Comparison of ENCODE assay signal across 8 cellular contexts in the genomic region with DNA sequence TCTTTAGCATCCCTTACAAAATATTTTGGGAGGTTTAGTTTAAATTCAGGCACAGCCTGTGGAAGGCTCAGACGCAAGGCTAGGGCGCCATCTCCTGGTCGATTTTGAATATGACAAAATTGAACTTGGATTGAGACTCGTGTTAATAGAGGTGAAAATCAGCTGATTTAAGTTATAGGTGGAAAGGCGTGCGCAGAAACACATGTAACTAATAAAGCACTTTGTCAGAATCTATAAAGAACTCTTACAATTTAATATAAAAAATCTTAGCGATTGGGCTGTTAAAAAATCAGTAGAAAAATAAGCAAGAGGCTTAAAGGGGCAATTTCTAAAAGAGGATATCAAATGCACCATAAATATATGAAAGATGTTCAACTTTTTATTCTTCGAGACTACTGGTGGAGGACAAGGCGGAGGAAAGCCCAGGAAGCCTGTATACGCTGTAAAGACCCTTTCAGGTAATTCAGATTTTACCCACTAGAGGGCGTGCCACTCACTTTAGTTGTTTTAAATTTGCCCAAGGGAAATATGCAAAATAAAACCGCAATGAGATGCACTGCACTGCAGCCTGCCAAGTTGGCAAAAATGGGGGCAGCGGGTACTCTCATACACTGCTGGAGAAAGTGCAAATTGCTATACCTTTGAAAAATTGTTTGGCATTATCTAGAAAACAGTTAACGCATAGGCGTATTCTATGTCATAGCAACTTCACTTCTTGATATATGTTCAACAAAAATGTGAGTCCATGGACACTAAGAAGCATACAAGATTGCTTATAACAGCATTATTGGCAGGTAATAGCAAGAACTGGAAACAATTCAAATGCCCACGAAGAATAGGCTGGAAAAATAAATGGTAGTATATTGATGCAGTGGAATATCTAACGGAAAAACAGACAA.
A peak's percentile ranks its signal among the peaks of the same experiment; 100 is the strongest.
DNase-seq lines count a peak whose midpoint lies in the region; ATAC-seq and TF ChIP-seq lines count a peak whose summit lies in the region.

No MANE protein-coding gene starts in this region.

- no peaks in the 10 kb centered on the region for H3K36me3 ChIP-seq in NT2/D1 (ENCODE audit: insufficient read depth, insufficient read length, low read length)
- no peaks in the 10 kb centered on the region for H3K36me3 ChIP-seq in muscle layer of colon (ENCODE audit: insufficient read depth, low read length)

- peak overlapping the region; percentile 89 for H3K4me3 Mint-ChIP-seq in CD4-positive, alpha-beta T cell
- H3K4me3 Mint-ChIP-seq in stimulated activated effector memory CD8-positive, alpha-beta T cell treated with anti-CD3 and anti-CD28 coated beads, Interleukin-12 subunit alpha, Interleukin-12 subunit beta, amount 100 ng/mL, for 72 hours = peak overlapping the region; percentile 74

- H3K27ac ChIP-seq in CD4-positive, alpha-beta T cell (ENCODE audit: low read depth, low read length) = peak overlapping the region; percentile 51
- peak overlapping the region; percentile 80 for H3K27ac ChIP-seq in muscle layer of colon (ENCODE audit: low read depth, low read length)

- no peaks in the 10 kb centered on the region for H3K36me3 Mint-ChIP-seq in CD4-positive, alpha-beta T cell (ENCODE audit: low read depth)
- peaks cover 25% of the 10 kb centered on the region for H3K36me3 Mint-ChIP-seq in stimulated activated effector memory CD8-positive, alpha-beta T cell treated with anti-CD3 and anti-CD28 coated beads, Interleukin-12 subunit alpha, Interleukin-12 subunit beta, amount 100 ng/mL, for 72 hours

- no peaks in the 10 kb centered on the region for H3K9me3 Mint-ChIP-seq in CD4-positive, alpha-beta T cell
- H3K9me3 Mint-ChIP-seq in stimulated activated effector memory CD8-positive, alpha-beta T cell treated with anti-CD3 and anti-CD28 coated beads, Interleukin-12 subunit alpha, Interleukin-12 subunit beta, amount 100 ng/mL, for 72 hours = no peaks in the 10 kb centered on the region

- no peaks in the 10 kb centered on the region for H3K27me3 Mint-ChIP-seq in CD4-positive, alpha-beta T cell

- peak; percentile 65 for ATAC-seq in CD4-positive, alpha-beta T cell (ENCODE audit: poor library complexity)
- ATAC-seq in GM21360 (IDR thresholded peaks at IDR 0.05; ENCODE audit: unreplicated experiment) = peak; percentile 50
- peak; percentile 58 for ATAC-seq in stimulated activated effector memory CD8-positive, alpha-beta T cell treated with anti-CD3 and anti-CD28 coated beads, Interleukin-12 subunit alpha, Interleukin-12 subunit beta, amount 100 ng/mL, for 72 hours

- H3K9ac ChIP-seq in NT2/D1 (ENCODE audit: insufficient read length, low read depth) = no peak overlapping the region
- no peak overlapping the region for H3K9ac ChIP-seq in muscle layer of colon (ENCODE audit: low read length)

- H3K4me3 ChIP-seq in NT2/D1 (ENCODE audit: insufficient read length, low read depth) = no peak overlapping the region
- peak overlapping the region; percentile 52 for H3K4me3 ChIP-seq in epithelial cell of proximal tubule (ENCODE audit: low read depth, low read length)
- peak overlapping the region; percentile 56 to 67 for H3K4me3 ChIP-seq in muscle layer of colon (ENCODE audit: low read depth in 1 of 2, low read length in 2 of 2)

- TF ChIP-seq CTCF in CD4-positive, alpha-beta T cell (IDR thresholded peaks at IDR 0.05) = peak; percentile 98
- TF ChIP-seq CTCF in epithelial cell of proximal tubule (conservative IDR thresholded peaks at IDR 0.05; ENCODE audit: low read depth, low read length) = peak; percentile 66

- no peaks in the 10 kb centered on the region for H3K27me3 ChIP-seq in CD4-positive, alpha-beta T cell (ENCODE audit: control insufficient read depth, insufficient read depth, low read length)
- H3K27me3 ChIP-seq in NT2/D1 (ENCODE audit: insufficient read depth, insufficient read length) (peaks cover 24% of the 10 kb centered on the region), muscle layer of colon (ENCODE audit: control insufficient read depth in 1 of 2, insufficient read depth in 2 of 2, low read length in 2 of 2) (no peaks in the 10 kb centered on the region)

- H3K4me1 Mint-ChIP-seq in CD4-positive, alpha-beta T cell (ENCODE audit: low read depth) = peaks cover 49% of the 10 kb centered on the region
- H3K4me1 Mint-ChIP-seq in stimulated activated effector memory CD8-positive, alpha-beta T cell treated with anti-CD3 and anti-CD28 coated beads, Interleukin-12 subunit alpha, Interleukin-12 subunit beta, amount 100 ng/mL, for 72 hours = peaks cover 45% of the 10 kb centered on the region

- H3K4me1 ChIP-seq in NT2/D1 (ENCODE audit: insufficient read depth, insufficient read length) = peaks cover 7% of the 10 kb centered on the region
- H3K4me1 ChIP-seq in muscle layer of colon (ENCODE audit: insufficient read depth, low read length) = peaks cover 13% of the 10 kb centered on the region

- no peaks in the 10 kb centered on the region for H3K9me3 ChIP-seq in CD4-positive, alpha-beta T cell (ENCODE audit: control insufficient read depth, low read length)
- H3K9me3 ChIP-seq in NT2/D1 (ENCODE audit: insufficient read depth, low read length) (0 out of 2 replicates have a peak, but pooled peaks cover 5% of the 10 kb centered on the region), muscle layer of colon (ENCODE audit: low read length) (no peaks in the 10 kb centered on the region)

- POLR2A ChIA-PET in CD4-positive, alpha-beta T cell (lab: Charles Lee) = interaction anchor here (0.6 to 2.0 kb wide), 7 partner anchors 25 to 337 kb away, joined by 3 to 8 read pairs (median 3); a partner anchor contains a TSS

- peak overlapping the region; percentile 83 for H3K27ac Mint-ChIP-seq in CD4-positive, alpha-beta T cell
- H3K27ac Mint-ChIP-seq in stimulated activated effector memory CD8-positive, alpha-beta T cell treated with anti-CD3 and anti-CD28 coated beads, Interleukin-12 subunit alpha, Interleukin-12 subunit beta, amount 100 ng/mL, for 72 hours = peak overlapping the region; percentile 91

- DNase-seq in CD4-positive, alpha-beta T cell = peak; percentile 51 to 81 (median 66)
- DNase-seq in HUDEP-2 (lab: John Stamatoyannopoulos, UW; ENCODE audit: unreplicated experiment in 76 of 76) = peak in 70 of 76 experiments; percentile 9 to 89 (median 62)
- DNase-seq in NT2/D1 (ENCODE audit: low read depth, low spot score) = peak; percentile 47
- DNase-seq in activated T-cell treated with anti-CD3 and anti-CD28 coated beads for 1 hour (ENCODE audit: low read depth) = peak; percentile 66
- DNase-seq in epithelial cell of proximal tubule (ENCODE audit: low read depth) = no peak
- DNase-seq in stimulated activated effector memory CD8-positive, alpha-beta T cell treated with anti-CD3 and anti-CD28 coated beads, Interleukin-12 subunit alpha, Interleukin-12 subunit beta, amount 100 ng/mL, for 72 hours (ENCODE audit: low spot score in 2 of 2) = peak; percentile 86 to 93

- CTCF ChIA-PET in CD4-positive, alpha-beta T cell (lab: Charles Lee) = interaction anchor here (0.6 to 3.8 kb wide), 15 partner anchors 10 to 295 kb away, joined by 3 to 30 read pairs (median 6); a partner anchor contains a TSS

- intact Hi-C loops in CD4-positive, alpha-beta T cell (cut with DNase I, micrococcal nuclease) = loop anchor here (1.0 to 5.0 kb wide), 6 partner anchors 28 to 156 kb away; partner anchors contain the start of gene SLC30A4 (in 1 of the 2)
